Comparison of ENCODE assay signal across 19 cellular contexts in genomic region chr7:144771921-144772320, GRCh38.
DNase-seq lines count a peak whose midpoint lies in the region; ATAC-seq, FAIRE-seq and TF ChIP-seq lines count a peak whose summit lies in the region.
"Had no signal": no experiment of that assay in that cellular context is flagged by ENCODE, and none has a peak within 500 bp of the region (broad histone marks: within the 10 kb centered on the region; RNA-seq: fewer than 3 reads in every experiment).

No MANE protein-coding gene starts in this region.

- no peak overlapping the region for H2BK120ac ChIP-seq in IMR-90 (ENCODE audit: low read depth, low read length)

- no peak overlapping the region for H4K91ac ChIP-seq in IMR-90 (ENCODE audit: insufficient read depth, low read depth, low read length)

- H3K79me2 ChIP-seq in K562 (ENCODE audit: control insufficient read depth, insufficient read depth, low read length), result no peaks in the 10 kb centered on the region

- intact Hi-C loops in IMR-90 (cut with micrococcal nuclease), result no loop called here
- intact Hi-C loops in K562 (cut with micrococcal nuclease), result no loop called here

- TF ChIP-seq RAD21 in A549 (conservative IDR thresholded peaks at IDR 0.05 in 1 of 2, IDR thresholded peaks at IDR 0.05 in 1 of 2), result no peak
- no peak for TF ChIP-seq RAD21 in IMR-90 (IDR thresholded peaks at IDR 0.05; ENCODE audit: low read length)
- no peak for TF ChIP-seq RAD21 in K562 (CRISPR knock-in tag; conservative IDR thresholded peaks at IDR 0.05 in 1 of 2, IDR thresholded peaks at IDR 0.05 in 1 of 2)

- H3K9ac ChIP-seq in IMR-90 (ENCODE audit: low read depth, low read length) (no peak overlapping the region), K562 (ENCODE audit: insufficient read depth in 1 of 2, low read depth in 2 of 2, low read length in 2 of 2) (no peak overlapping the region)

- TF ChIP-seq CTCF in A549 (IDR thresholded peaks at IDR 0.05), result no peak
- TF ChIP-seq CTCF in IMR-90 (conservative IDR thresholded peaks at IDR 0.05; ENCODE audit: low read depth, low read length), result no peak
- TF ChIP-seq CTCF in K562 (IDR thresholded peaks at IDR 0.05 in 2 of 3, conservative IDR thresholded peaks at IDR 0.05 in 1 of 3; ENCODE audit: insufficient read depth in 2 of 3, low read depth in 1 of 3, low read length in 3 of 3), result no peak

- H4K5ac ChIP-seq in IMR-90 (ENCODE audit: low read depth, low read length), result no peak overlapping the region

- FAIRE-seq in A549 (lab: Jason Lieb, UNC), result no peak
- FAIRE-seq in K562 (lab: Jason Lieb, UNC), result no peak
- FAIRE-seq: GM12891, GM18507 had no signal

- H3K9me3 ChIP-seq in A549 (no peaks in the 10 kb centered on the region), IMR-90 (ENCODE audit: control insufficient read depth, insufficient read depth, low read length) (no peaks in the 10 kb centered on the region; the same call in 1 of the 2 replicates), K562 (replicated peaks; ENCODE audit: control insufficient read depth, insufficient read depth, low read depth, low read length) (no peaks in the 10 kb centered on the region)

- no peak overlapping the region for H2AK5ac ChIP-seq in IMR-90 (ENCODE audit: low read depth, low read length)

- H3K4me1 ChIP-seq in A549, result no peaks in the 10 kb centered on the region
- no peaks in the 10 kb centered on the region for H3K4me1 ChIP-seq in IMR-90 (ENCODE audit: control insufficient read depth, insufficient read depth, low read length)
- H3K4me1 ChIP-seq in K562 (replicated peaks in 1 of 2; ENCODE audit: control insufficient read depth in 2 of 2, insufficient read depth in 2 of 2, low read length in 2 of 2), result no peaks in the 10 kb centered on the region

- no peaks in the 10 kb centered on the region for H3K9me1 ChIP-seq in IMR-90 (ENCODE audit: insufficient read depth, low read length)
- no peaks in the 10 kb centered on the region for H3K9me1 ChIP-seq in K562 (ENCODE audit: control insufficient read depth, insufficient read depth, low read length)

- dilution Hi-C loops in IMR-90 (cut with HindIII; ENCODE audit: low sequenced_read_pairs, unreplicated experiment), result no loop called here

- H2AK9ac ChIP-seq in IMR-90 (replicated peaks; ENCODE audit: low read depth, low read length, poor library complexity), result no peak overlapping the region

- H3K4me3 ChIP-seq in A549 (no peak overlapping the region), IMR-90 (ENCODE audit: insufficient read depth, low read depth, low read length) (no peak overlapping the region), K562 (no peak overlapping the region)

- no peak for TF ChIP-seq POLR2A in A549 (IDR thresholded peaks at IDR 0.05; ENCODE audit: low read length)
- TF ChIP-seq POLR2A in IMR-90 (IDR thresholded peaks at IDR 0.05; ENCODE audit: low read depth, low read length), result no peak
- no peak for TF ChIP-seq POLR2A in K562 (conservative IDR thresholded peaks at IDR 0.05)

- H3K23ac ChIP-seq in IMR-90 (ENCODE audit: low read depth, low read length), result no peak overlapping the region

- CTCF ChIA-PET in A549 (lab: Yijun Ruan, JAX), result no interaction called here
- CTCF ChIA-PET in IMR-90 (lab: Yijun Ruan, JAX), result no interaction called here
- CTCF ChIA-PET in K562 (lab: Yijun Ruan, JAX; ENCODE audit: low intra/inter-chr PET ratio), result no interaction called here

- DNase-seq in A549 (ENCODE audit: low read depth in 1 of 2, low spot score in 1 of 2), result no peak
- DNase-seq in IMR-90, result no peak
- no peak for DNase-seq in K562 (ENCODE audit: extremely low read depth in 1 of 4, low spot score in 3 of 4)
- DNase-seq in NOMO-1 treated with dmso at 0.1 percent for 144 hours (lab: John Stamatoyannopoulos, UW; ENCODE audit: unreplicated experiment), result no peak
- no peak for DNase-seq in UCSD-AML1 (lab: John Stamatoyannopoulos, UW; ENCODE audit: unreplicated experiment)
- DNase-seq: 8988T; C1 segment of cervical spinal cord; Calu3; CD4-positive, alpha-beta memory T cell; COR-L47; DMS53; DMS79 treated with DMSO at 0.1 percent for 48 hours; GF-D8; GOT3; H7; HCEC 1CT had no signal

- H3K4me2 ChIP-seq in A549 (no peak overlapping the region), IMR-90 (ENCODE audit: low read depth, low read length) (no peak overlapping the region), K562 (ENCODE audit: insufficient read depth, low read length) (no peak overlapping the region)

- BruUV-seq in IMR-90 (replicated peaks; lab: Mats Ljungman, UMichigan), result no TSS peak
- BruUV-seq in K562 (replicated peaks; lab: Mats Ljungman, UMichigan), result no TSS peak

- H3K36me3 ChIP-seq in IMR-90 (ENCODE audit: control insufficient read depth, insufficient read depth, low read length) (no peaks in the 10 kb centered on the region), K562 (ENCODE audit: control insufficient read depth, insufficient read depth, low read length) (no peaks in the 10 kb centered on the region)

- no peaks in the 10 kb centered on the region for H3K79me1 ChIP-seq in IMR-90 (ENCODE audit: low read depth in 1 of 2, low read length in 2 of 2)

- no peak overlapping the region for H3K18ac ChIP-seq in IMR-90 (ENCODE audit: low read depth, low read length)

- POLR2A ChIA-PET in A549 (lab: Yijun Ruan, JAX), result no interaction called here
- POLR2A ChIA-PET in IMR-90 (lab: Charles Lee; ENCODE audit: unreplicated experiment), result no interaction called here
- POLR2A ChIA-PET in K562 (lab: Yijun Ruan, JAX), result no interaction called here

- H4K20me1 ChIP-seq in IMR-90 (ENCODE audit: insufficient read depth, low read length) (no peaks in the 10 kb centered on the region), K562 (replicated peaks; ENCODE audit: control insufficient read depth, insufficient read depth, low read length) (no peaks in the 10 kb centered on the region)

- ATAC-seq in A549 (no peak), IMR-90 (ENCODE audit: low read depth) (no peak), K562 (no peak), GM21825 (IDR thresholded peaks at IDR 0.05; ENCODE audit: unreplicated experiment) (no peak)

- in situ Hi-C loops in IMR-90 (cut with MboI; ENCODE audit: low sequenced_read_pairs) (no loop called here), K562 (cut with MboI) (no loop called here)

- H3K27ac ChIP-seq in A549 (no peak overlapping the region), IMR-90 (ENCODE audit: insufficient read depth, low read length) (no peak overlapping the region), K562 (ENCODE audit: extremely low read depth, low read depth, low read length) (no peak overlapping the region)

- no peak overlapping the region for H3K4ac ChIP-seq in IMR-90 (ENCODE audit: low read depth, low read length)

- TF ChIP-seq EP300 in A549 (IDR thresholded peaks at IDR 0.05) (no peak), K562 (IDR thresholded peaks at IDR 0.05; ENCODE audit: low read length) (no peak)

- no peak overlapping the region for H3K56ac ChIP-seq in IMR-90 (ENCODE audit: extremely low read depth, insufficient read depth, low read length)

- no peak overlapping the region for H2BK20ac ChIP-seq in IMR-90 (ENCODE audit: low read depth, low read length)

- H2AFZ ChIP-seq in IMR-90 (replicated peaks; ENCODE audit: low read length, poor library complexity), result no peak overlapping the region
- H2AFZ ChIP-seq in K562 (ENCODE audit: low read depth, low read length), result no peak overlapping the region

- H2BK5ac ChIP-seq in IMR-90 (ENCODE audit: low read depth, low read length, poor library complexity, severe bottlenecking), result no peak overlapping the region

- H4K8ac ChIP-seq in IMR-90 (ENCODE audit: low read depth in 2 of 2, low read length in 2 of 2), result no peak overlapping the region

- H2BK15ac ChIP-seq in IMR-90 (ENCODE audit: low read depth, low read length), result no peak overlapping the region

- 23% methylated on average over 2 of the region's 2 CpGs for WGBS in A549 (ENCODE audit: missing lambda C conversion rate)
- no CpG with 5 or more reads among the region's 2 CpGs for WGBS in IMR-90 (ENCODE audit: extremely low coverage in 2 of 2, insufficient read length in 1 of 2), 2 experiments
- 0% methylated on average over 2 of the region's 2 CpGs for WGBS in K562 (ENCODE audit: insufficient coverage, low coverage, missing lambda C conversion rate)

- H3K27me3 ChIP-seq in IMR-90 (ENCODE audit: control insufficient read depth, insufficient read depth, low read length), result no peaks in the 10 kb centered on the region
- no peaks in the 10 kb centered on the region for H3K27me3 ChIP-seq in K562 (ENCODE audit: control insufficient read depth in 2 of 2, insufficient read depth in 2 of 2, low read length in 2 of 2)

- H3K14ac ChIP-seq in IMR-90 (replicated peaks; ENCODE audit: low read depth, low read length), result no peak overlapping the region

TF ChIP-seq in IMR-90, 13 proteins besides CTCF, POLR2A, EP300 and RAD21 (continues in another document):
- no peak for TF ChIP-seq NFE2L2 (IDR thresholded peaks at IDR 0.05; ENCODE audit: low read depth, low read length)
- no peak for TF ChIP-seq MXI1 (IDR thresholded peaks at IDR 0.05; ENCODE audit: borderline replicate concordance, low read depth, low read length)
- no peak for TF ChIP-seq MAZ (IDR thresholded peaks at IDR 0.05; ENCODE audit: borderline replicate concordance, low read depth, low read length)
- no peak for TF ChIP-seq BHLHE40 (IDR thresholded peaks at IDR 0.05; ENCODE audit: low read depth, low read length)

TF ChIP-seq in K562, 482 proteins besides CTCF, POLR2A, EP300 and RAD21:
- TF ChIP-seq MAFK (IDR thresholded peaks at IDR 0.05; ENCODE audit: low read length) (peak; percentile 93), ZNF316 (IDR thresholded peaks at IDR 0.05) (peak; percentile 88), MAFG (tag; conservative IDR thresholded peaks at IDR 0.05) (peak; percentile 82), MAFF (IDR thresholded peaks at IDR 0.05; ENCODE audit: low read length) (peak; percentile 93), NONO (IDR thresholded peaks at IDR 0.05; ENCODE audit: low read depth in 2 of 2, low read length in 1 of 2) (no peak), C11orf30 (IDR thresholded peaks at IDR 0.05; ENCODE audit: low read depth) (peak; percentile 79)
- TF ChIP-seq, protein P1, sequence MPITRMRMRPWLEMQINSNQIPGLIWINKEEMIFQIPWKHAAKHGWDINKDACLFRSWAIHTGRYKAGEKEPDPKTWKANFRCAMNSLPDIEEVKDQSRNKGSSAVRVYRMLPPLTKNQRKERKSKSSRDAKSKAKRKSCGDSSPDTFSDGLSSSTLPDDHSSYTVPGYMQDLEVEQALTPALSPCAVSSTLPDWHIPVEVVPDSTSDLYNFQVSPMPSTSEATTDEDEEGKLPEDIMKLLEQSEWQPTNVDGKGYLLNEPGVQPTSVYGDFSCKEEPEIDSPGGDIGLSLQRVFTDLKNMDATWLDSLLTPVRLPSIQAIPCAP (CRISPR knock-in tag; IDR thresholded peaks at IDR 0.05; ENCODE audit: borderline replicate concordance), result no peak

Comparison
In these comparisons a context has a peak if more than half of its experiments do, and no peak if none do; other contexts are left out.
1. Of the 35 proteins assayed by ChIP-seq in both K562 and A549: peak only in K562: none; only in A549: none; in both: MAFK; in neither: 34.